ENCODE assay signal across 2 cellular contexts in the genomic region with DNA sequence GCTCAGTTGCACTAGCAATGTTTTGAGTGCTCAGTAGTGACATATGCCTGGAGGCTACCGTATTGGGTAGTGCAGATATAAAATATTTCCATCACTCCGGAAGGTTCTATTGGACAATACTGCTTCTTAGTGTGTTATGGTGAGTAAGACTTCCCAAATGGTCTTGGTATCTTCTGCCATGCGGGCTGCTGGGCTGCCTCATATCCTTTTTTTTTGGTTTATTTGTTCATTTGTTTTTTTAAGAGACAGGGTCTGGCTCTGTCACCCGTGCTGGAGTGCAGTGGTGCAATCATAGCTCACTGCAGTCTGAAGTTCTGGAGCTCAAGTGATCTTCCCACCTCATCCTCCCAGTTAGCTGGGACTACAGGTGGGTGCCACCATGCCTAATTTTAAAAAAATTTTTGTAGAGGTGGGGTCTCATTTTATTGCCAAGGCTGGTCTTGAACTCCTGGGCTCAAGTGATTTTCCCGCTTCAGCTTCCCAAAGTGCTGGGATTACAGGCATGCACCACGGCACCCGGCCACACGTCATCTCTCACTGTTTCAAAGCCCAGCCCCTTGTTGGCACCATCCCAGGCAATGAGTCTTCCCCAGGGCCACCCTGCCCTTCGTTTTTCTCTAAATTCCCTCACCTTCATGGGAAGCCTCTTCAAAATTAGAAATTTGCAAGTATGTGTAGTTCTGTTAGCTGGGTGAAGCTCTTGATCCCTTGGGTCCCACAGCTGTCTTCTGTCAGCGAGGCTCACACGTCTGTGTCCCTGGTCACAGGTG.
TF ChIP-seq lines count a peak whose summit lies in the region.

No MANE protein-coding gene starts in this region.

TF ChIP-seq in SK-N-SH, 30 proteins besides CTCF, POLR2A, EP300 and RAD21 (continued from another document):
- TF ChIP-seq, protein P1, sequence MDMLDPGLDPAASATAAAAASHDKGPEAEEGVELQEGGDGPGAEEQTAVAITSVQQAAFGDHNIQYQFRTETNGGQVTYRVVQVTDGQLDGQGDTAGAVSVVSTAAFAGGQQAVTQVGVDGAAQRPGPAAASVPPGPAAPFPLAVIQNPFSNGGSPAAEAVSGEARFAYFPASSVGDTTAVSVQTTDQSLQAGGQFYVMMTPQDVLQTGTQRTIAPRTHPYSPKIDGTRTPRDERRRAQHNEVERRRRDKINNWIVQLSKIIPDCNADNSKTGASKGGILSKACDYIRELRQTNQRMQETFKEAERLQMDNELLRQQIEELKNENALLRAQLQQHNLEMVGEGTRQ (IDR thresholded peaks at IDR 0.05; ENCODE audit: borderline replicate concordance, low read depth, low read length): no peak
- TF ChIP-seq POLR2AphosphoS5 (IDR thresholded peaks at IDR 0.05; ENCODE audit: low read depth, low read length): no peak
TF ChIP-seq in SK-N-SH: peak in this region for 1.

TF ChIP-seq in SK-N-SH treated with all-trans-retinoic acid at 6 μM for 48 hours, 23 proteins besides CTCF, POLR2A, EP300 and RAD21 (continued from another document):
- TF ChIP-seq, protein P2, sequence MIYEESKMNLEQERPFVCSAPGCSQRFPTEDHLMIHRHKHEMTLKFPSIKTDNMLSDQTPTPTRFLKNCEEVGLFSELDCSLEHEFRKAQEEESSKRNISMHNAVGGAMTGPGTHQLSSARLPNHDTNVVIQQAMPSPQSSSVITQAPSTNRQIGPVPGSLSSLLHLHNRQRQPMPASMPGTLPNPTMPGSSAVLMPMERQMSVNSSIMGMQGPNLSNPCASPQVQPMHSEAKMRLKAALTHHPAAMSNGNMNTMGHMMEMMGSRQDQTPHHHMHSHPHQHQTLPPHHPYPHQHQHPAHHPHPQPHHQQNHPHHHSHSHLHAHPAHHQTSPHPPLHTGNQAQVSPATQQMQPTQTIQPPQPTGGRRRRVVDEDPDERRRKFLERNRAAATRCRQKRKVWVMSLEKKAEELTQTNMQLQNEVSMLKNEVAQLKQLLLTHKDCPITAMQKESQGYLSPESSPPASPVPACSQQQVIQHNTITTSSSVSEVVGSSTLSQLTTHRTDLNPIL (CRISPR knock-in tag; IDR thresholded peaks at IDR 0.05; ENCODE audit: low read depth): no peak
- TF ChIP-seq CSDC2 (CRISPR knock-in tag; IDR thresholded peaks at IDR 0.05) (no peak), ZNF8 (CRISPR knock-in tag; IDR thresholded peaks at IDR 0.05) (no peak), RARB (CRISPR knock-in tag; IDR thresholded peaks at IDR 0.05) (no peak), ESRRG (CRISPR knock-in tag; IDR thresholded peaks at IDR 0.05) (no peak)
- TF ChIP-seq, protein P3, sequence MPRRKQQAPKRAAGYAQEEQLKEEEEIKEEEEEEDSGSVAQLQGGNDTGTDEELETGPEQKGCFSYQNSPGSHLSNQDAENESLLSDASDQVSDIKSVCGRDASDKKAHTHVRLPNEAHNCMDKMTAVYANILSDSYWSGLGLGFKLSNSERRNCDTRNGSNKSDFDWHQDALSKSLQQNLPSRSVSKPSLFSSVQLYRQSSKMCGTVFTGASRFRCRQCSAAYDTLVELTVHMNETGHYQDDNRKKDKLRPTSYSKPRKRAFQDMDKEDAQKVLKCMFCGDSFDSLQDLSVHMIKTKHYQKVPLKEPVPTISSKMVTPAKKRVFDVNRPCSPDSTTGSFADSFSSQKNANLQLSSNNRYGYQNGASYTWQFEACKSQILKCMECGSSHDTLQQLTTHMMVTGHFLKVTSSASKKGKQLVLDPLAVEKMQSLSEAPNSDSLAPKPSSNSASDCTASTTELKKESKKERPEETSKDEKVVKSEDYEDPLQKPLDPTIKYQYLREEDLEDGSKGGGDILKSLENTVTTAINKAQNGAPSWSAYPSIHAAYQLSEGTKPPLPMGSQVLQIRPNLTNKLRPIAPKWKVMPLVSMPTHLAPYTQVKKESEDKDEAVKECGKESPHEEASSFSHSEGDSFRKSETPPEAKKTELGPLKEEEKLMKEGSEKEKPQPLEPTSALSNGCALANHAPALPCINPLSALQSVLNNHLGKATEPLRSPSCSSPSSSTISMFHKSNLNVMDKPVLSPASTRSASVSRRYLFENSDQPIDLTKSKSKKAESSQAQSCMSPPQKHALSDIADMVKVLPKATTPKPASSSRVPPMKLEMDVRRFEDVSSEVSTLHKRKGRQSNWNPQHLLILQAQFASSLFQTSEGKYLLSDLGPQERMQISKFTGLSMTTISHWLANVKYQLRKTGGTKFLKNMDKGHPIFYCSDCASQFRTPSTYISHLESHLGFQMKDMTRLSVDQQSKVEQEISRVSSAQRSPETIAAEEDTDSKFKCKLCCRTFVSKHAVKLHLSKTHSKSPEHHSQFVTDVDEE (CRISPR knock-in tag; IDR thresholded peaks at IDR 0.05): no peak
- TF ChIP-seq, protein P4, sequence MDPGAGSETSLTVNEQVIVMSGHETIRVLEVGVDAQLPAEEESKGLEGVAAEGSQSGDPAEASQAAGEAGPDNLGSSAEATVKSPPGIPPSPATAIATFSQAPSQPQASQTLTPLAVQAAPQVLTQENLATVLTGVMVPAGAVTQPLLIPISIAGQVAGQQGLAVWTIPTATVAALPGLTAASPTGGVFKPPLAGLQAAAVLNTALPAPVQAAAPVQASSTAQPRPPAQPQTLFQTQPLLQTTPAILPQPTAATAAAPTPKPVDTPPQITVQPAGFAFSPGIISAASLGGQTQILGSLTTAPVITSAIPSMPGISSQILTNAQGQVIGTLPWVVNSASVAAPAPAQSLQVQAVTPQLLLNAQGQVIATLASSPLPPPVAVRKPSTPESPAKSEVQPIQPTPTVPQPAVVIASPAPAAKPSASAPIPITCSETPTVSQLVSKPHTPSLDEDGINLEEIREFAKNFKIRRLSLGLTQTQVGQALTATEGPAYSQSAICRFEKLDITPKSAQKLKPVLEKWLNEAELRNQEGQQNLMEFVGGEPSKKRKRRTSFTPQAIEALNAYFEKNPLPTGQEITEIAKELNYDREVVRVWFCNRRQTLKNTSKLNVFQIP (CRISPR knock-in tag; IDR thresholded peaks at IDR 0.05; ENCODE audit: borderline replicate concordance, low read depth): no peak
- TF ChIP-seq, protein P5, sequence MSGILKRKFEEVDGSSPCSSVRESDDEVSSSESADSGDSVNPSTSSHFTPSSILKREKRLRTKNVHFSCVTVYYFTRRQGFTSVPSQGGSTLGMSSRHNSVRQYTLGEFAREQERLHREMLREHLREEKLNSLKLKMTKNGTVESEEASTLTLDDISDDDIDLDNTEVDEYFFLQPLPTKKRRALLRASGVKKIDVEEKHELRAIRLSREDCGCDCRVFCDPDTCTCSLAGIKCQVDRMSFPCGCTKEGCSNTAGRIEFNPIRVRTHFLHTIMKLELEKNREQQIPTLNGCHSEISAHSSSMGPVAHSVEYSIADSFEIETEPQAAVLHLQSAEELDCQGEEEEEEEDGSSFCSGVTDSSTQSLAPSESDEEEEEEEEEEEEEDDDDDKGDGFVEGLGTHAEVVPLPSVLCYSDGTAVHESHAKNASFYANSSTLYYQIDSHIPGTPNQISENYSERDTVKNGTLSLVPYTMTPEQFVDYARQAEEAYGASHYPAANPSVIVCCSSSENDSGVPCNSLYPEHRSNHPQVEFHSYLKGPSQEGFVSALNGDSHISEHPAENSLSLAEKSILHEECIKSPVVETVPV (CRISPR knock-in tag; IDR thresholded peaks at IDR 0.05): no peak
